ENCODE assay signal across 8 cellular contexts in the genomic region with DNA sequence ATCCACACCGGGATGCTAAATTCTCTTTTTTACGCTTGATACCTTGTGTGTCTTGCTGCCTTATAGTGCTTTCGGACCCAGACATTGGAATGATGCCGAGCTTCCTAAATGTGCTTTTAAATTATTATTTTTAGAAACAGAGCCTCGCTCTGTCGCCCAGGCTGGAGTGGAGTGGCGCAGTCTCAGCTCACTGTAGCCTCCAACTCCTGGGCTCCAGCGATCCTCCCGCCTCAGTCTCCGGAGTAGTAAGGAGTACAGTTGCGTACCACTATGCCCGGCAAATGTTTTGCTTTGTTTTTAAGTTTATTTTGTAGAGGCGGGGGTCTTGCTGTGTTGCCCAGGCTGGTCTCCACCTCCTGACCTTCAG. TPM values are rescaled to one million over a fixed set of nuclear protein-coding genes. Genes with fewer than 3 reads are reported as not detected.
DNase-seq lines count a peak whose midpoint lies in the region; ATAC-seq, FAIRE-seq and TF ChIP-seq lines count a peak whose summit lies in the region.

No MANE protein-coding gene starts in this region.

- H3K27ac ChIP-seq in A673 (ENCODE audit: low read depth, low read length, poor library complexity, severe bottlenecking) (no peak overlapping the region), dorsolateral prefrontal cortex (peak overlapping the region in 58 of 59 donors; percentile 37 to 94 (median 84))

- peaks cover 43% of the 10 kb centered on the region for H3K27me3 ChIP-seq in A673 (replicated peaks; ENCODE audit: insufficient read depth, low read depth, low read length, poor library complexity)
- H3K27me3 ChIP-seq in dorsolateral prefrontal cortex: no peaks in the 10 kb centered on the region

- no peaks in the 10 kb centered on the region for H3K36me3 Mint-ChIP-seq in naive B cell

- intact Hi-C loops in A673 (cut with micrococcal nuclease; ENCODE audit: unreplicated experiment): no loop called here
- intact Hi-C loops in dorsolateral prefrontal cortex (cut with DNase I): loop anchor here (5.0 to 10.0 kb wide), 3 partner anchors 128 to 234 kb away; a partner anchor contains a TSS

- no peaks in the 10 kb centered on the region for H3K9me3 ChIP-seq in A673 (ENCODE audit: low read depth, low read length, poor library complexity, severe bottlenecking)

- peaks cover 0 to 26% (median 19%) of the 10 kb centered on the region in 3 donors for H3K4me1 Mint-ChIP-seq in naive B cell

- peak overlapping the region in 4 of 6 donors; percentile 44 to 96 (median 59) for H3K27ac Mint-ChIP-seq in naive B cell

- DNase-seq in A673 (ENCODE audit: low spot score) (no peak), LNCaP clone FGC (ENCODE audit: low read depth) (no peak), dorsolateral prefrontal cortex (peak in 2 of 10 donors; percentile 15 to 24), naive B cell (no peak), urothelium cell line (ENCODE audit: low spot score) (no peak)
- DNase-seq in effector CD8-positive, alpha-beta T cell (lab: John Stamatoyannopoulos, UW): no peak

- H3K36me3 ChIP-seq in A673 (ENCODE audit: insufficient read depth, low read length, poor library complexity, severe bottlenecking): no peaks in the 10 kb centered on the region

- FAIRE-seq in urothelium cell line (lab: Jason Lieb, UNC): no peak

- CTCF ChIA-PET in A673 (lab: Charles Lee): no interaction called here

- H3K27me3 Mint-ChIP-seq in naive B cell: peaks cover 0 to 15% (median 2%) of the 10 kb centered on the region in 3 donors

- POLR2A ChIA-PET in A673 (lab: Charles Lee; ENCODE audit: low non-redundant PET): no interaction called here

- TF ChIP-seq CTCF in A673 (conservative IDR thresholded peaks at IDR 0.05; ENCODE audit: low read depth, low read length): no peak
- no peak for TF ChIP-seq CTCF in LNCaP clone FGC (IDR thresholded peaks at IDR 0.05; ENCODE audit: control insufficient read depth, extremely low read depth, insufficient read depth)
- no peak for TF ChIP-seq CTCF in dorsolateral prefrontal cortex (IDR thresholded peaks at IDR 0.05 in 54 of 56, conservative IDR thresholded peaks at IDR 0.05 in 2 of 56; ENCODE audit: low read depth in 1 of 56, partially characterized antibody in 56 of 56)

- no TSS peak for BruUV-seq in A673 (replicated peaks; lab: Mats Ljungman, UMichigan)

- H3K4me3 ChIP-seq in A673 (ENCODE audit: low read depth, low read length, poor library complexity, severe bottlenecking): peak overlapping the region; percentile 54
- H3K4me3 ChIP-seq in LNCaP clone FGC (ENCODE audit: low read depth, low read length): peak overlapping the region; percentile 66
- H3K4me3 ChIP-seq in dorsolateral prefrontal cortex: peak overlapping the region; percentile 52 to 92 (median 82)

- peak overlapping the region; percentile 81 to 92 (median 89) for H3K4me3 Mint-ChIP-seq in naive B cell

- H3K9me3 Mint-ChIP-seq in naive B cell: no peaks in the 10 kb centered on the region

- ATAC-seq in naive B cell (ENCODE audit: low read depth in 2 of 2): no peak
- no peak for ATAC-seq in GM21390 (IDR thresholded peaks at IDR 0.05; ENCODE audit: unreplicated experiment)
- no peak for ATAC-seq in HG03571 (IDR thresholded peaks at IDR 0.05; ENCODE audit: unreplicated experiment)

- H3K4me1 ChIP-seq in A673 (ENCODE audit: insufficient read depth, low read length, poor library complexity, severe bottlenecking): peaks cover 4% of the 10 kb centered on the region

RNA-seq across cellular contexts. Expression of a gene that starts 0.5 kb away (rescaled TPM):
- 0.32 and 0.63 TPM in 2 replicates for total RNA-seq in A673 (2021)
- total RNA-seq in dorsolateral prefrontal cortex: 10 to 100 TPM in 115 of 120 experiments, 1 to 10 TPM in 5; 7.7 to 23.3 (median 14.2) TPM
- 1 to 10 TPM in 2 of 6 donors, under 1 TPM in 4; 0.31 to 1.3 (median 0.84) TPM for polyA plus RNA-seq in naive B cell (ENCODE audit: low read depth in 6 of 6)

RNA-seq across cellular contexts. Expression of a gene that starts 31.2 kb away (rescaled TPM):
- total RNA-seq in A673 (2021): 26.6 and 29.3 TPM in 2 replicates
- total RNA-seq in dorsolateral prefrontal cortex: 10 to 100 TPM; 10.7 to 54.1 (median 29.8) TPM
- 1 to 10 TPM in 3 of 6 donors, under 1 TPM in 2, not detected in 1; 0.29 to 3.2 (median 1.3) TPM for polyA plus RNA-seq in naive B cell (ENCODE audit: low read depth in 6 of 6)
